Comparison of ENCODE assay signal across 13 cellular contexts in genomic region chr4:151238477-151238876, GRCh38. TPM values are rescaled to one million over a fixed set of nuclear protein-coding genes. Genes with fewer than 3 reads are reported as not detected.
DNase-seq lines count a peak whose midpoint lies in the region; ATAC-seq and TF ChIP-seq lines count a peak whose summit lies in the region.
"Had no signal": no experiment of that assay in that cellular context is flagged by ENCODE, and none has a peak within 500 bp of the region (broad histone marks: within the 10 kb centered on the region; RNA-seq: fewer than 3 reads in every experiment).

No MANE protein-coding gene starts in this region.

- DNase-seq in ELR (ENCODE audit: low read depth) = peak; percentile 9
- peak; percentile 46 for DNase-seq in SK-MEL-5 (ENCODE audit: low read depth, low spot score)
- peak; percentile 45 for DNase-seq in fibroblast of mammary gland (ENCODE audit: low read depth)
- DNase-seq in middle frontal gyrus (ENCODE audit: extremely low spot score, low spot score) = peak; percentile 73
- no peak for DNase-seq in T-helper 2 cell treated with Interferon-gamma antibody and Interleukin-4, amounts not matched to agents 5 μg/mL and 100 μg/mL, for 36 hours (ENCODE audit: low spot score)
- DNase-seq in NCI-H345 treated with DMSO at 0.1 percent for 48 hours (lab: John Stamatoyannopoulos, UW; ENCODE audit: unreplicated experiment) = no peak
- DNase-seq in Kasumi-1 (lab: John Stamatoyannopoulos, UW) = no peak
- DNase-seq: activated naive CD8-positive, alpha-beta T cell treated with anti-CD3 and anti-CD28 coated beads, Interleukin-2, amount 10 ng/mL, durations not matched to agents 7 days and 5 days; naive thymus-derived CD8-positive, alpha-beta T cell; stimulated activated CD4-positive, alpha-beta T cell treated with anti-CD3 and anti-CD28 coated beads, Interleukin-12 subunit alpha, Interleukin-12 subunit beta, amount 100 ng/mL, for 4 hours; T-helper 17 cell had no signal

- no peaks in the 10 kb centered on the region for H3K4me1 Mint-ChIP-seq in T-helper 2 cell treated with Interferon-gamma antibody and Interleukin-4, amounts not matched to agents 5 μg/mL and 100 μg/mL, for 36 hours (ENCODE audit: low read depth)
- H3K4me1 Mint-ChIP-seq: activated naive CD8-positive, alpha-beta T cell treated with anti-CD3 and anti-CD28 coated beads, Interleukin-2, amount 10 ng/mL, durations not matched to agents 7 days and 5 days; naive thymus-derived CD8-positive, alpha-beta T cell; T-helper 17 cell had no signal

- no peak overlapping the region for H3K4me3 ChIP-seq in fibroblast of mammary gland (ENCODE audit: control insufficient read depth, low read depth, low read length)
- H3K4me3 ChIP-seq: BLaER1 had no signal

- H3K4me3 Mint-ChIP-seq in T-helper 2 cell treated with Interferon-gamma antibody and Interleukin-4, amounts not matched to agents 5 μg/mL and 100 μg/mL, for 36 hours = no peak overlapping the region
- H3K4me3 Mint-ChIP-seq: activated naive CD8-positive, alpha-beta T cell treated with anti-CD3 and anti-CD28 coated beads, Interleukin-2, amount 10 ng/mL, durations not matched to agents 7 days and 5 days; naive thymus-derived CD8-positive, alpha-beta T cell; T-helper 17 cell had no signal

- in situ Hi-C loops in SK-MEL-5 (cut with HindIII; ENCODE audit: low pct_unique_long_range_greater_than_20kb, low sequenced_read_pairs) = no loop called here

- no peaks in the 10 kb centered on the region for H3K9me3 Mint-ChIP-seq in T-helper 2 cell treated with Interferon-gamma antibody and Interleukin-4, amounts not matched to agents 5 μg/mL and 100 μg/mL, for 36 hours
- H3K9me3 Mint-ChIP-seq: activated naive CD8-positive, alpha-beta T cell treated with anti-CD3 and anti-CD28 coated beads, Interleukin-2, amount 10 ng/mL, durations not matched to agents 7 days and 5 days; naive thymus-derived CD8-positive, alpha-beta T cell had no signal

- no peak overlapping the region for H3K27ac Mint-ChIP-seq in T-helper 2 cell treated with Interferon-gamma antibody and Interleukin-4, amounts not matched to agents 5 μg/mL and 100 μg/mL, for 36 hours
- H3K27ac Mint-ChIP-seq: activated naive CD8-positive, alpha-beta T cell treated with anti-CD3 and anti-CD28 coated beads, Interleukin-2, amount 10 ng/mL, durations not matched to agents 7 days and 5 days; naive thymus-derived CD8-positive, alpha-beta T cell; T-helper 17 cell had no signal

- no peaks in the 10 kb centered on the region for H3K27me3 Mint-ChIP-seq in T-helper 2 cell treated with Interferon-gamma antibody and Interleukin-4, amounts not matched to agents 5 μg/mL and 100 μg/mL, for 36 hours (ENCODE audit: low read depth)

- no peak for ATAC-seq in GM18858 (IDR thresholded peaks at IDR 0.05; ENCODE audit: unreplicated experiment)
- ATAC-seq: naive thymus-derived CD8-positive, alpha-beta T cell; T-helper 17 cell had no signal

- TF ChIP-seq CTCF in fibroblast of mammary gland (conservative IDR thresholded peaks at IDR 0.05; ENCODE audit: control insufficient read depth, insufficient read depth, low read depth, low read length) = no peak

- H3K36me3 Mint-ChIP-seq in T-helper 2 cell treated with Interferon-gamma antibody and Interleukin-4, amounts not matched to agents 5 μg/mL and 100 μg/mL, for 36 hours (ENCODE audit: low read depth) = no peaks in the 10 kb centered on the region
- H3K36me3 Mint-ChIP-seq: activated naive CD8-positive, alpha-beta T cell treated with anti-CD3 and anti-CD28 coated beads, Interleukin-2, amount 10 ng/mL, durations not matched to agents 7 days and 5 days; naive thymus-derived CD8-positive, alpha-beta T cell had no signal

RNA-seq across cellular contexts. Expression of gene PRSS48, which starts 38.5 kb away (rescaled TPM):
- not detected in 2 replicates for total RNA-seq in SK-MEL-5 (2014; rRNA removed; shearing (Covaris generic))
- not detected in 2 replicates for polyA plus RNA-seq in SK-MEL-5 (2015; cell fraction: cytosol; rRNA removed)
- not detected in 2 replicates for polyA plus RNA-seq in SK-MEL-5 (2015; cell fraction: nucleus; rRNA removed)
- total RNA-seq: activated naive CD8-positive, alpha-beta T cell treated with anti-CD3 and anti-CD28 coated beads, Interleukin-2, amount 10 ng/mL, durations not matched to agents 7 days and 5 days; naive thymus-derived CD8-positive, alpha-beta T cell; T-helper 17 cell had no signal
- polyA plus RNA-seq: naive thymus-derived CD8-positive, alpha-beta T cell had no signal

Comparison
In these comparisons a context has a peak if more than half of its experiments do, and no peak if none do; other contexts are left out.
1. DNase-seq: peak in ELR (single experiment), SK-MEL-5 (single experiment), fibroblast of mammary gland (single experiment) and middle frontal gyrus (single experiment); none in T-helper 2 cell treated with Interferon-gamma antibody and Interleukin-4, amounts not matched to agents 5 μg/mL and 100 μg/mL, for 36 hours (single experiment), NCI-H345 treated with DMSO at 0.1 percent for 48 hours (single experiment) and Kasumi-1 (0 of 2).